In the genomic region with DNA sequence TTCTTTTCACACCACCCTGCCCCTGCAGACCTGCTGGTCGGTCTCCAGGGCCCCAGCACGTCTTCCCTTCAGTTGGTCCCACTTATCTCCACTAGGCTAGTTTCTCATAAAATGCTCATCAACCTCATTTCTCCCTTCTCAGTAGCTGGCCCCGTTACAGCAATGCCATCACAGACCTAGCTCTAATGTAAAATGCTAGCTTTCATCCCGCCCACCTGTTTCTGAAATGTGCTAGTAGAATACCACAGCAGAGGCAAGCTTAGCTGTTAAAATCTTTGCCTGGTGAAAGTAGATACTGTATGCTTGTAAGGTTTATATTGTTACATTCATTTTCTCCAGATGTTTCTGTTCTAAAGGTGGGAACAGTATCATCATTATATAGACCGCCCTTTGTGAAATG, we compare ENCODE assay signal across 31 cellular contexts. TPM values are rescaled to one million over a fixed set of nuclear protein-coding genes. Genes with fewer than 3 reads are reported as not detected.
"Had no signal": no experiment of that assay in that cellular context is flagged by ENCODE, and none has a peak within 500 bp of the region (broad histone marks: within the 10 kb centered on the region; RNA-seq: fewer than 3 reads in every experiment).

No MANE protein-coding gene starts in this region.

- H3K27me3 Mint-ChIP-seq: activated CD4-positive, alpha-beta T cell treated with anti-CD3 and anti-CD28 coated beads, Interleukin-2, amount 10 ng/mL, durations not matched to agents 7 days and 5 days; activated naive CD8-positive, alpha-beta T cell treated with anti-CD3 and anti-CD28 coated beads, Interleukin-2, amount 10 ng/mL, durations not matched to agents 7 days and 5 days; effector memory CD8-positive, alpha-beta T cell; stimulated activated naive B cell treated with anti-CD40 and anti-IgM and Interleukin-4, amounts not matched to agents 10 μg/mL and 1 μg/mL and 100 μg/mL, for 72 hours had no signal

- H3K27ac ChIP-seq: brain microvascular endothelial cell, gastrocnemius medialis, left ventricle myocardium inferior, pancreas, prostate gland, sigmoid colon, thoracic aorta, uterus had no signal

- ATAC-seq: activated T-cell treated with anti-CD3 and anti-CD28 coated beads, Interleukin-2, amount 50 U/mL, for 4 hours; effector memory CD8-positive, alpha-beta T cell; gastrocnemius medialis; pancreas; stimulated activated naive B cell treated with anti-CD40 and anti-IgM and Interleukin-4, amounts not matched to agents 10 μg/mL and 1 μg/mL and 100 μg/mL, for 72 hours had no signal

- H3K4me1 ChIP-seq: left ventricle myocardium inferior, pancreas, prostate gland, sigmoid colon, uterus had no signal

- H3K9me3 Mint-ChIP-seq: activated CD4-positive, alpha-beta T cell treated with anti-CD3 and anti-CD28 coated beads, Interleukin-2, amount 10 ng/mL, durations not matched to agents 7 days and 5 days; activated naive CD8-positive, alpha-beta T cell treated with anti-CD3 and anti-CD28 coated beads, Interleukin-2, amount 10 ng/mL, durations not matched to agents 7 days and 5 days; activated T-cell treated with anti-CD3 and anti-CD28 coated beads, Interleukin-2, amount 50 U/mL, for 4 hours; effector memory CD8-positive, alpha-beta T cell; nephron; stimulated activated naive B cell treated with anti-CD40 and anti-IgM and Interleukin-4, amounts not matched to agents 10 μg/mL and 1 μg/mL and 100 μg/mL, for 72 hours had no signal

- H3K27me3 ChIP-seq: brain microvascular endothelial cell, gastrocnemius medialis, pancreas, sigmoid colon, uterus had no signal

- H3K27ac Mint-ChIP-seq: activated CD4-positive, alpha-beta T cell treated with anti-CD3 and anti-CD28 coated beads, Interleukin-2, amount 10 ng/mL, durations not matched to agents 7 days and 5 days; activated naive CD8-positive, alpha-beta T cell treated with anti-CD3 and anti-CD28 coated beads, Interleukin-2, amount 10 ng/mL, durations not matched to agents 7 days and 5 days; effector memory CD8-positive, alpha-beta T cell; nephron; stimulated activated naive B cell treated with anti-CD40 and anti-IgM and Interleukin-4, amounts not matched to agents 10 μg/mL and 1 μg/mL and 100 μg/mL, for 72 hours had no signal

- H3K4me1 Mint-ChIP-seq: activated CD4-positive, alpha-beta T cell treated with anti-CD3 and anti-CD28 coated beads, Interleukin-2, amount 10 ng/mL, durations not matched to agents 7 days and 5 days; activated naive CD8-positive, alpha-beta T cell treated with anti-CD3 and anti-CD28 coated beads, Interleukin-2, amount 10 ng/mL, durations not matched to agents 7 days and 5 days; nephron; stimulated activated naive B cell treated with anti-CD40 and anti-IgM and Interleukin-4, amounts not matched to agents 10 μg/mL and 1 μg/mL and 100 μg/mL, for 72 hours had no signal

- DNase-seq: activated CD4-positive, alpha-beta T cell treated with anti-CD3 and anti-CD28 coated beads, Interleukin-2, amount 10 ng/mL, durations not matched to agents 7 days and 5 days; activated CD4-positive, CD25-positive, alpha-beta regulatory T cell; activated CD8-positive, alpha-beta memory T cell treated with anti-CD3 and anti-CD28 coated beads, Interleukin-2, amount 50 U/mL, for 4 hours; activated naive CD4-positive, alpha-beta T cell; activated naive CD8-positive, alpha-beta T cell treated with anti-CD3 and anti-CD28 coated beads, Interleukin-2, amount 10 ng/mL, durations not matched to agents 7 days and 5 days; activated T-cell treated with anti-CD3 and anti-CD28 coated beads, Interleukin-2, amount 50 U/mL, for 4 hours; amniotic stem cell; brain microvascular endothelial cell; cortex of kidney; effector memory CD8-positive, alpha-beta T cell; erythroblast; gastrocnemius medialis; glutamatergic neuron; islet precursor cell; left ventricle myocardium inferior; pancreas; sigmoid colon; small intestine; stimulated activated CD4-positive, alpha-beta T cell treated with anti-CD3 and anti-CD28 coated beads, Interleukin-1b, Interleukin-23, amount 100 ng/mL, for 48 hours; stimulated activated CD4-positive, alpha-beta T cell treated with anti-CD3 and anti-CD28 coated beads, Interleukin-4, amount 100 ng/mL, for 4 hours; stimulated activated CD8-positive, alpha-beta memory T cell treated with anti-CD3 and anti-CD28 coated beads, Interleukin-4, amount 100 ng/mL, for 48 hours; stimulated activated naive B cell treated with anti-CD40 and anti-IgM and Interleukin-4, amounts not matched to agents 10 μg/mL and 1 μg/mL and 100 μg/mL, for 72 hours; trophoblast cell; uterus had no signal

- H3K9me3 ChIP-seq: gastrocnemius medialis, left ventricle myocardium inferior, pancreas, prostate gland, sigmoid colon, thoracic aorta, uterus had no signal

- H3K4me3 Mint-ChIP-seq: activated CD4-positive, alpha-beta T cell treated with anti-CD3 and anti-CD28 coated beads, Interleukin-2, amount 10 ng/mL, durations not matched to agents 7 days and 5 days; activated naive CD8-positive, alpha-beta T cell treated with anti-CD3 and anti-CD28 coated beads, Interleukin-2, amount 10 ng/mL, durations not matched to agents 7 days and 5 days; activated T-cell treated with anti-CD3 and anti-CD28 coated beads, Interleukin-2, amount 50 U/mL, for 4 hours; effector memory CD8-positive, alpha-beta T cell; nephron; stimulated activated naive B cell treated with anti-CD40 and anti-IgM and Interleukin-4, amounts not matched to agents 10 μg/mL and 1 μg/mL and 100 μg/mL, for 72 hours had no signal

RNA-seq across cellular contexts. Expression of a gene that starts 13.1 kb away (rescaled TPM):
- total RNA-seq: activated CD4-positive, alpha-beta T cell treated with anti-CD3 and anti-CD28 coated beads, Interleukin-2, amount 10 ng/mL, durations not matched to agents 7 days and 5 days; activated CD8-positive, alpha-beta memory T cell treated with anti-CD3 and anti-CD28 coated beads for 36 hours; activated naive CD8-positive, alpha-beta T cell treated with anti-CD3 and anti-CD28 coated beads, Interleukin-2, amount 10 ng/mL, durations not matched to agents 7 days and 5 days; activated T-cell treated with anti-CD3 and anti-CD28 coated beads, Interleukin-2, amount 50 U/mL, for 4 hours; chondrocyte; mesenteric fat pad; sigmoid colon; T-helper 2 cell treated with Interferon-gamma antibody and Interleukin-4, amounts not matched to agents 100 ng/mL and 5 ng/mL, for 36 hours; thoracic aorta; uterus had no signal
